8 cellular contexts compared by ENCODE assay signal in the genomic region with DNA sequence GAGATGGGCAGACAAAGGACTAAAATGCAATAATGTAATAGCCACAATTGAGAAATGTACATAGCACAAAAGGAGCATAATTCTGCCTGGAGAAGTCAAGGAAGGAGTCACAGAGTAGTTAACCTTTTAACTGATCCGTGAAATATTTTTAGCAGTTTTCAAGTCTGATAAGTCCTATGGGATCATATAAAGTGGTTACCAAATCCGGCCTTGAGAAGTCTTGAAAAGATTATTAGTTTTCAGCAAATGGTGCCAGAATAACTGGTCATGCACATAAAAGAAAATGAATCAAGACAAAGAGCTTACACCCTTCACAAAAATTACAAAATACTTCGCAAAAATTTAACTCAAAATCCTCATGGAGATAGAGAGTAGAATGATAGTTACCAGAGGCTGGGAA.
"Had no signal": no experiment of that assay in that cellular context is flagged by ENCODE, and none has a peak within 500 bp of the region (broad histone marks: within the 10 kb centered on the region; RNA-seq: fewer than 3 reads in every experiment).

No MANE protein-coding gene starts in this region.

- H3K9ac ChIP-seq: GM23248 had no signal

- H3K4me3 ChIP-seq: GM23248, GM23338, HAP-1 had no signal

- H2AFZ ChIP-seq: GM23248, GM23338 had no signal

- H3K27ac ChIP-seq: GM23248 had no signal

- H3K4me2 ChIP-seq: GM23338 had no signal

- H3K9me3 ChIP-seq: HAP-1 had no signal

- DNase-seq: GM23248, GOT3, H7, H9, HCEC 1CT, HFFc6 had no signal

- H3K4me1 ChIP-seq: HAP-1 had no signal

- H3K36me3 ChIP-seq: HAP-1 had no signal
